In the genomic region with DNA sequence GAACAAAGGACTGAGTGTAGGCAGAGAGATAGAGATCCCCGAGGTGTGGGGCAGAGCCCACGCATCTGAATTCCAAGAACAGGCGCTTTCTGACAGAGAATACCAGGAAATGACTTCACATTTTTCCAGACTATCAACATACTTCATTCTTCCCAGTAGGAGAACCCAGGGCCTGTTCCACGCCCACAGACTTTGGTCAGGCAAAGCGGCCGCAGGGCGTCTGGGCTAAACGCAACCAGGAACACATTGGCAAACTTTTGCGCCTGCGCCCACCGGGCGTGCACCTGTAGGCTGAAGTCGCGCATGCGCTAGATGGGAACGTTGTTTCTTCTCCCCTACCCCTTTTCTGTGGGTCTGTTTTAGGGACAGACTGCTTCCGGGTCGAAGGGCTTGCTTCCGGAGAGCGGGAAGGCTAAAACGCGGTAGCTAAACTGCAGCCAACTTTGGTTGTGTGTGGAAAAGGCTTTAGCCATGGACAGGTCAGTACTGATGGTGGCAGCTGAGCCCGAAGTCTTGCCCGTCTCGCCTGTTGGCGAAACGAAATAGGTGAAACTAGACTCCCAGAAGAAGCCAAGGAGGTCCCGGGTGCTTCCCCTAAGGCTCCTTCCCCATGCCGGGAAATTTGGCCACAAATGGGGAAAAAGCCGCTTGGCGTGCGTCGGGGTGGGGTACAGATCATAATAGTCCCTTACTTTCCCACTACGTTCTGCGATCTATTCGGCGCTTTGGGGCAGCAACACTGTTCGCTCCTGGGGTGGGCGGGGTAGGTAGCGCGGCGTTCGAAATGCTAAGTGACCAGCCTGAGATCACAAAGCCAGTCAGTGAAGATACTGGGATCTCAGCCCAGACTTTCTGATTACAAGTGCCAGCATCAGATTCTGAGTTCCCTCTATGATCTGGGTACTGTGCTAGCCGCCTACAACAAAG, we compare ENCODE assay signal across 1 cellular context.
TF ChIP-seq lines count a peak whose summit lies in the region.

A gene (plus strand): TSS at position 384 of the 927 bp plus-strand sequence. CDS start 88 bp downstream, at position 472.

TF ChIP-seq in IMR-90, 13 proteins besides CTCF, POLR2A, EP300 and RAD21 (continued from another document):
- no peak for TF ChIP-seq FOS (IDR thresholded peaks at IDR 0.05; ENCODE audit: low read depth, low read length)
